ENCODE assay signal across 22 cellular contexts in genomic region chr17:57644311-57644710, GRCh38.
DNase-seq lines count a peak whose midpoint lies in the region; ATAC-seq and TF ChIP-seq lines count a peak whose summit lies in the region.
"Had no signal": no experiment of that assay in that cellular context is flagged by ENCODE, and none has a peak within 500 bp of the region (broad histone marks: within the 10 kb centered on the region; RNA-seq: fewer than 3 reads in every experiment).

No MANE protein-coding gene starts in this region.

- CTCF ChIA-PET in SK-N-SH (lab: Yijun Ruan, JAX) = no interaction called here

- H4K20me1 ChIP-seq in SK-N-SH (ENCODE audit: insufficient read depth) (no peaks in the 10 kb centered on the region), DND-41 (ENCODE audit: insufficient read depth, low read length) (peaks cover 8% of the 10 kb centered on the region; the same call in 1 of the 2 replicates)

- no peaks in the 10 kb centered on the region for H3K79me2 ChIP-seq in SK-N-SH (ENCODE audit: insufficient read depth)
- peaks cover 39% of the 10 kb centered on the region for H3K79me2 ChIP-seq in DND-41 (ENCODE audit: insufficient read depth, low read length)

- H3K27ac Mint-ChIP-seq in T-helper 17 cell (peak overlapping the region; percentile 67), neural crest cell (ENCODE audit: unreplicated experiment) (peak overlapping the region; percentile 71), progenitor cell of endocrine pancreas (no peak overlapping the region)
- H3K27ac Mint-ChIP-seq: B cell had no signal

- POLR2A ChIA-PET in SK-N-SH (lab: Yijun Ruan, JAX) = no interaction called here

- H3K9me2 ChIP-seq in SK-N-SH = no peaks in the 10 kb centered on the region

- no peaks in the 10 kb centered on the region for H3K9me3 Mint-ChIP-seq in neural crest cell
- no peaks in the 10 kb centered on the region for H3K9me3 Mint-ChIP-seq in progenitor cell of endocrine pancreas (ENCODE audit: low read depth)

- no peak overlapping the region for H2AFZ ChIP-seq in SK-N-SH (ENCODE audit: low read depth)
- H2AFZ ChIP-seq in DND-41 (ENCODE audit: low read depth, low read length) = no peak overlapping the region

- H3K36me3 ChIP-seq in SK-N-SH (replicated peaks in 1 of 2; ENCODE audit: control insufficient read depth in 1 of 2, insufficient read depth in 2 of 2, low read length in 1 of 2) (no peaks in the 10 kb centered on the region), DND-41 (ENCODE audit: insufficient read depth, low read length) (peaks cover 98% of the 10 kb centered on the region)

- H3K27me3 Mint-ChIP-seq in T-helper 17 cell = no peaks in the 10 kb centered on the region
- H3K27me3 Mint-ChIP-seq in neural crest cell (ENCODE audit: low read depth) = no peaks in the 10 kb centered on the region
- no peaks in the 10 kb centered on the region for H3K27me3 Mint-ChIP-seq in progenitor cell of endocrine pancreas
- H3K27me3 Mint-ChIP-seq: B cell had no signal

- H3K9me3 ChIP-seq in SK-N-SH = no peaks in the 10 kb centered on the region
- H3K9me3 ChIP-seq in DND-41 (ENCODE audit: insufficient read depth, low read length, severe bottlenecking) = no peaks in the 10 kb centered on the region
- no peaks in the 10 kb centered on the region for H3K9me3 ChIP-seq in T-helper 17 cell (ENCODE audit: control insufficient read depth, low read length, poor library complexity, severe bottlenecking)

- H3K4me3 ChIP-seq in SK-N-SH (ENCODE audit: low read depth in 2 of 2, low read length in 1 of 2) (no peak overlapping the region), DND-41 (ENCODE audit: low read depth in 1 of 2, low read length in 2 of 2) (no peak overlapping the region)
- H3K4me3 ChIP-seq: GM12878, K562 had no signal

- no peak for DNase-seq in SK-N-SH
- DNase-seq in DND-41 = no peak
- DNase-seq in T-helper 17 cell = no peak
- DNase-seq in neural crest cell (ENCODE audit: low read depth, low spot score) = no peak
- DNase-seq in progenitor cell of endocrine pancreas (ENCODE audit: low spot score, unreplicated experiment) = no peak
- DNase-seq: COR-L47, DMS153, GOT3, NCI-H1105 treated with DMSO at 0.1 percent for 48 hours, NCI-H187, NCI-H2107, NCI-H226, PC-3, RPMI8226, SHP77 treated with DMSO at 0.1 percent for 48 hours had no signal

- TF ChIP-seq RAD21 in SK-N-SH (IDR thresholded peaks at IDR 0.05; ENCODE audit: low read length) = peak; percentile 21; the same call in 1 of the 2 replicates

- H3K4me1 Mint-ChIP-seq in T-helper 17 cell (peaks cover 13% of the 10 kb centered on the region), neural crest cell (peaks cover 25% of the 10 kb centered on the region), progenitor cell of endocrine pancreas (ENCODE audit: low read depth) (no peaks in the 10 kb centered on the region)

- H3K27ac ChIP-seq in SK-N-SH (ENCODE audit: low read depth in 2 of 2, low read length in 1 of 2) (peak overlapping the region in 1 of 2 experiments; percentile 48; a peak in 2 of 4 replicates), DND-41 (ENCODE audit: low read length) (peak overlapping the region; percentile 34)

- H3K9ac ChIP-seq in SK-N-SH (no peak overlapping the region), DND-41 (ENCODE audit: low read depth, low read length) (no peak overlapping the region)

- no peak overlapping the region for H3K4me3 Mint-ChIP-seq in T-helper 17 cell
- peak overlapping the region; percentile 60 for H3K4me3 Mint-ChIP-seq in neural crest cell
- H3K4me3 Mint-ChIP-seq in progenitor cell of endocrine pancreas (ENCODE audit: low read depth) = no peak overlapping the region
- H3K4me3 Mint-ChIP-seq: B cell had no signal

- peaks cover 3% of the 10 kb centered on the region for H3K36me3 Mint-ChIP-seq in T-helper 17 cell (ENCODE audit: low read depth)
- peaks cover 2% of the 10 kb centered on the region for H3K36me3 Mint-ChIP-seq in neural crest cell (ENCODE audit: low read depth)
- peaks cover 5% of the 10 kb centered on the region for H3K36me3 Mint-ChIP-seq in progenitor cell of endocrine pancreas (ENCODE audit: insufficient read depth)

- H3K4me1 ChIP-seq in SK-N-SH (ENCODE audit: control insufficient read depth in 1 of 2, insufficient read depth in 2 of 2, low read depth in 1 of 2, low read length in 1 of 2) (peaks cover 0 to 40% of the 10 kb centered on the region in 2 experiments; a peak in 1 of 4 replicates), DND-41 (ENCODE audit: insufficient read depth, low read length) (no peaks in the 10 kb centered on the region)

- H3K27me3 ChIP-seq in SK-N-SH (ENCODE audit: insufficient read depth) = no peaks in the 10 kb centered on the region
- H3K27me3 ChIP-seq in DND-41 (ENCODE audit: insufficient read depth, low read length, poor library complexity) = no peaks in the 10 kb centered on the region

- TF ChIP-seq EP300 in SK-N-SH (IDR thresholded peaks at IDR 0.05; ENCODE audit: borderline replicate concordance in 1 of 2, low read depth in 1 of 2, low read length in 1 of 2) = no peak

- H3K4me2 ChIP-seq in SK-N-SH (no peak overlapping the region), DND-41 (ENCODE audit: insufficient read depth, low read length) (no peak overlapping the region)

- no peak for TF ChIP-seq CTCF in SK-N-SH (IDR thresholded peaks at IDR 0.05)
- TF ChIP-seq CTCF in DND-41 (IDR thresholded peaks at IDR 0.05; ENCODE audit: borderline replicate concordance, extremely low read depth, low read length, poor library complexity, severe bottlenecking) = no peak
- no peak for TF ChIP-seq CTCF in neural crest cell (conservative IDR thresholded peaks at IDR 0.05)
- TF ChIP-seq CTCF in progenitor cell of endocrine pancreas (IDR thresholded peaks at IDR 0.05; ENCODE audit: unreplicated experiment) = no peak

- WGBS in SK-N-SH (ENCODE audit: low lambda C conversion rate) = 88% methylated on average over 5 of the region's 5 CpGs

- ATAC-seq in SK-N-SH treated with all-trans-retinoic acid at 6 μM for 48 hours (no peak), DND-41 (ENCODE audit: insufficient read depth, low read depth) (no peak), T-helper 17 cell (no peak), HG03025 (IDR thresholded peaks at IDR 0.05; ENCODE audit: low FRiP score, unreplicated experiment) (no peak), HG02798 (IDR thresholded peaks at IDR 0.05; ENCODE audit: poor library complexity, unreplicated experiment) (no peak)
- ATAC-seq: GM12878, HCT116, K562, PC-3 had no signal

- no peaks in the 10 kb centered on the region for H3F3A ChIP-seq in SK-N-SH (replicated peaks; ENCODE audit: insufficient read depth)

TF ChIP-seq in SK-N-SH, 30 proteins besides CTCF, POLR2A, EP300 and RAD21:
- TF ChIP-seq MAX (IDR thresholded peaks at IDR 0.05; ENCODE audit: low read depth) = no peak
- TF ChIP-seq NFIC (IDR thresholded peaks at IDR 0.05; ENCODE audit: borderline replicate concordance) = no peak
- no peak for TF ChIP-seq ELF1 (IDR thresholded peaks at IDR 0.05)
- no peak for TF ChIP-seq GATA2 (CRISPR knock-in tag; IDR thresholded peaks at IDR 0.05)
- no peak for TF ChIP-seq EZH2phosphoT487 (IDR thresholded peaks at IDR 0.05; ENCODE audit: borderline replicate concordance, low read depth)
- no peak for TF ChIP-seq SMC3 (IDR thresholded peaks at IDR 0.05; ENCODE audit: low read depth, low read length)

TF ChIP-seq in SK-N-SH treated with all-trans-retinoic acid at 6 μM for 48 hours, 23 proteins besides CTCF, POLR2A, EP300 and RAD21 (continues in another document):
- TF ChIP-seq TOX (CRISPR knock-in tag; IDR thresholded peaks at IDR 0.05; ENCODE audit: borderline replicate concordance) (no peak), ISL1 (CRISPR knock-in tag; IDR thresholded peaks at IDR 0.05) (no peak), BACH2 (CRISPR knock-in tag; IDR thresholded peaks at IDR 0.05; ENCODE audit: borderline replicate concordance) (no peak), ESRRG (CRISPR knock-in tag; IDR thresholded peaks at IDR 0.05) (no peak), OSR1 (CRISPR knock-in tag; IDR thresholded peaks at IDR 0.05) (no peak), GLIS3 (CRISPR knock-in tag; IDR thresholded peaks at IDR 0.05) (no peak), CSDC2 (CRISPR knock-in tag; IDR thresholded peaks at IDR 0.05) (no peak), ZNF8 (CRISPR knock-in tag; IDR thresholded peaks at IDR 0.05) (no peak), ZNF70 (CRISPR knock-in tag; IDR thresholded peaks at IDR 0.05) (no peak), TCF4 (CRISPR knock-in tag; IDR thresholded peaks at IDR 0.05; ENCODE audit: borderline replicate concordance) (no peak), RARB (CRISPR knock-in tag; IDR thresholded peaks at IDR 0.05) (no peak), ZNF565 (CRISPR knock-in tag; conservative IDR thresholded peaks at IDR 0.05; ENCODE audit: low read depth) (no peak), ZFP30 (CRISPR knock-in tag; IDR thresholded peaks at IDR 0.05) (no peak), POU6F1 (CRISPR knock-in tag; IDR thresholded peaks at IDR 0.05; ENCODE audit: borderline replicate concordance, low read depth) (no peak), ARNTL (CRISPR knock-in tag; IDR thresholded peaks at IDR 0.05; ENCODE audit: borderline replicate concordance, low read depth) (no peak), ZFP3 (CRISPR knock-in tag; IDR thresholded peaks at IDR 0.05) (no peak), CREB5 (CRISPR knock-in tag; IDR thresholded peaks at IDR 0.05; ENCODE audit: low read depth) (no peak)
